ENCODE assay signal across 12 cellular contexts in the genomic region with DNA sequence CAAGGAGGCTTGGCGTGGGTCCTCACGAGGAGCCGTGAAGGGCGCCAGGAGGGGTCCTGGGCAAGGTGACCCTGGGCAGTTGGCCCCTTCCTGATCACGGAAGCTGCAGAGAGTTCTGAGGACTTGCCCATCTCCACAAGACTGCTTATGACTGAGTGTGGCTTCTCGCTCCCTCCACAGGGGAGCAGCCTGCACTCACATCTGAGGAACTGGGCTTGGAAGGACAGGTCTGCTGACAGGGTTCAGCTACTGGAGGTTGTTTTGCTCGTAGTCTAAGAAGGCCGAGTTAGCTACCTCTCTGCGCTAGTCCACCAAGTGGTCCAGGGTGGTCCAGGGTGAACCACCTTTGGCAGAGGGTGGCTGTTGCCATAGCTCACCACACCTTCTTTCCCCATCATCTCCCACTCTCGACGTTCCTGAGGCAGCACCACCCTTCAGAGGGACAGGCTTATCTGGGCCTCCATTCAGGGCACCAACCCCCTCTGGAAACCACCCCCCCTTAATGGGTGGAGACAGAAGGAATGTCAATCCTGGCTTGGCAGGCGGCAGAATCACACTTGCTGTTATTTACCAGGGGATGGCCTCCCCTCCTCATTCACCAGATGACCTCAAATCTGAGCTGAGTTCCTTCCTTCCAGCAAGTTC. TPM values are rescaled to one million over a fixed set of nuclear protein-coding genes. Genes with fewer than 3 reads are reported as not detected.
DNase-seq lines count a peak whose midpoint lies in the region; ATAC-seq and FAIRE-seq lines count a peak whose summit lies in the region.
"Had no signal": no experiment of that assay in that cellular context is flagged by ENCODE, and none has a peak within 500 bp of the region (broad histone marks: within the 10 kb centered on the region; RNA-seq: fewer than 3 reads in every experiment).

No MANE protein-coding gene starts in this region.

- no peaks in the 10 kb centered on the region for H3K9me3 ChIP-seq in small intestine (ENCODE audit: control insufficient read depth, low read depth)

- no peak for FAIRE-seq in small intestine (lab: Jason Lieb, UNC)

- 82 to 84% (median 82%) methylated on average over 12 of the region's 12 CpGs for WGBS in small intestine, 3 donors

- peaks cover 46% of the 10 kb centered on the region for H3K36me3 Mint-ChIP-seq in dendritic cell treated with granulocyte-macrophage colony-stimulating factor and Interleukin-4, amounts not matched to agents 40 ng/mL and 50 ng/mL, for 4 days (ENCODE audit: low read depth)
- H3K36me3 Mint-ChIP-seq in natural killer cell treated with Interleukin-12 subunit alpha and Interleukin-12 subunit beta and Interleukin-15 and Interleukin-18, amount 100 ng/mL, for 72 hours, result peaks cover 4% of the 10 kb centered on the region

- H3K9me3 Mint-ChIP-seq in dendritic cell treated with granulocyte-macrophage colony-stimulating factor and Interleukin-4, amounts not matched to agents 40 ng/mL and 50 ng/mL, for 4 days, result no peaks in the 10 kb centered on the region
- no peaks in the 10 kb centered on the region for H3K9me3 Mint-ChIP-seq in natural killer cell treated with Interleukin-12 subunit alpha and Interleukin-12 subunit beta and Interleukin-15 and Interleukin-18, amount 100 ng/mL, for 72 hours
- H3K9me3 Mint-ChIP-seq: H9 had no signal

- H3K4me1 ChIP-seq in small intestine (ENCODE audit: control insufficient read depth in 2 of 2, insufficient read depth in 1 of 2, low read depth in 1 of 2, low read length in 1 of 2), result peaks cover 30% of the 10 kb centered on the region in 2 donors

- peak overlapping the region; percentile 97 for H3K27ac Mint-ChIP-seq in dendritic cell treated with granulocyte-macrophage colony-stimulating factor and Interleukin-4, amounts not matched to agents 40 ng/mL and 50 ng/mL, for 4 days
- H3K27ac Mint-ChIP-seq in natural killer cell treated with Interleukin-12 subunit alpha and Interleukin-12 subunit beta and Interleukin-15 and Interleukin-18, amount 100 ng/mL, for 72 hours, result peak overlapping the region; percentile 93 to 94

- DNase-seq in Ammon's horn (ENCODE audit: low spot score) (peak; percentile 76), Kasumi-1 (lab: John Stamatoyannopoulos, UW) (peak; percentile 6 to 18), small intestine (no peak)
- DNase-seq in natural killer cell treated with Interleukin-12 subunit alpha and Interleukin-12 subunit beta and Interleukin-15 and Interleukin-18, amount 100 ng/mL, for 72 hours (ENCODE audit: low spot score), result no peak
- no peak for DNase-seq in stimulated activated CD4-positive, alpha-beta T cell treated with anti-CD3 and anti-CD28 coated beads, Interleukin-2, amount 100 ng/mL, for 48 hours
- DNase-seq: activated gamma-delta T cell, NCI-H2081 treated with DMSO at 0.1 percent for 48 hours had no signal

- H3K27ac ChIP-seq in small intestine (ENCODE audit: low read depth in 1 of 2, low read length in 1 of 2), result peak overlapping the region in 1 of 2 donors; percentile 65
- H3K27ac ChIP-seq: C4-2B had no signal

- intact Hi-C loops in dendritic cell treated with granulocyte-macrophage colony-stimulating factor and Interleukin-4, amounts not matched to agents 40 ng/mL and 50 ng/mL, for 4 days (cut with micrococcal nuclease), result no loop called here

- no peak overlapping the region for H3K4me3 Mint-ChIP-seq in dendritic cell treated with granulocyte-macrophage colony-stimulating factor and Interleukin-4, amounts not matched to agents 40 ng/mL and 50 ng/mL, for 4 days
- H3K4me3 Mint-ChIP-seq in natural killer cell treated with Interleukin-12 subunit alpha and Interleukin-12 subunit beta and Interleukin-15 and Interleukin-18, amount 100 ng/mL, for 72 hours, result no peak overlapping the region
- H3K4me3 Mint-ChIP-seq: H9 had no signal

- no peak for ATAC-seq in natural killer cell treated with Interleukin-12 subunit alpha and Interleukin-12 subunit beta and Interleukin-15 and Interleukin-18, amount 100 ng/mL, for 72 hours
- ATAC-seq in GM19452 (IDR thresholded peaks at IDR 0.05; ENCODE audit: unreplicated experiment) (no peak), HG03135 (IDR thresholded peaks at IDR 0.05; ENCODE audit: unreplicated experiment) (no peak)

- H3K4me1 Mint-ChIP-seq in dendritic cell treated with granulocyte-macrophage colony-stimulating factor and Interleukin-4, amounts not matched to agents 40 ng/mL and 50 ng/mL, for 4 days (ENCODE audit: low read depth), result peaks cover 98% of the 10 kb centered on the region
- peaks cover 84 to 90% of the 10 kb centered on the region in 2 donors for H3K4me1 Mint-ChIP-seq in natural killer cell treated with Interleukin-12 subunit alpha and Interleukin-12 subunit beta and Interleukin-15 and Interleukin-18, amount 100 ng/mL, for 72 hours (ENCODE audit: low read depth in 2 of 2)

- H3K4me3 ChIP-seq in small intestine (ENCODE audit: low read depth in 1 of 2, low read length in 2 of 2), result no peak overlapping the region

- H3K36me3 ChIP-seq in small intestine (ENCODE audit: control insufficient read depth in 2 of 2, insufficient read depth in 2 of 2, low read length in 2 of 2), result peaks cover 0 to 1% of the 10 kb centered on the region in 2 donors

- no peaks in the 10 kb centered on the region for H3K27me3 ChIP-seq in small intestine (ENCODE audit: control insufficient read depth in 2 of 2, insufficient read depth in 2 of 2, low read length in 2 of 2)

- H3K27me3 Mint-ChIP-seq in dendritic cell treated with granulocyte-macrophage colony-stimulating factor and Interleukin-4, amounts not matched to agents 40 ng/mL and 50 ng/mL, for 4 days, result no peaks in the 10 kb centered on the region
- H3K27me3 Mint-ChIP-seq in natural killer cell treated with Interleukin-12 subunit alpha and Interleukin-12 subunit beta and Interleukin-15 and Interleukin-18, amount 100 ng/mL, for 72 hours, result no peaks in the 10 kb centered on the region

RNA-seq across cellular contexts. Expression of a gene that starts 38.2 kb away (rescaled TPM):
- total RNA-seq in natural killer cell treated with Interleukin-12 subunit alpha and Interleukin-12 subunit beta and Interleukin-15 and Interleukin-18, amount 100 ng/mL, for 72 hours, result 10 to 100 TPM; 16.6 to 21.8 TPM
- 10 to 100 TPM; 15.1 to 30.2 (median 18.8) TPM for polyA plus RNA-seq in small intestine

Comparison
In these comparisons a context has a peak if more than half of its experiments do, and no peak if none do; other contexts are left out.
1. DNase-seq: peak in Ammon's horn (single experiment) and Kasumi-1 (2 of 2); none in natural killer cell treated with Interleukin-12 subunit alpha and Interleukin-12 subunit beta and Interleukin-15 and Interleukin-18, amount 100 ng/mL, for 72 hours (single experiment), small intestine (single experiment) and stimulated activated CD4-positive, alpha-beta T cell treated with anti-CD3 and anti-CD28 coated beads, Interleukin-2, amount 100 ng/mL, for 48 hours (0 of 2).